Comparison of ENCODE assay signal across 9 cellular contexts in the genomic region with DNA sequence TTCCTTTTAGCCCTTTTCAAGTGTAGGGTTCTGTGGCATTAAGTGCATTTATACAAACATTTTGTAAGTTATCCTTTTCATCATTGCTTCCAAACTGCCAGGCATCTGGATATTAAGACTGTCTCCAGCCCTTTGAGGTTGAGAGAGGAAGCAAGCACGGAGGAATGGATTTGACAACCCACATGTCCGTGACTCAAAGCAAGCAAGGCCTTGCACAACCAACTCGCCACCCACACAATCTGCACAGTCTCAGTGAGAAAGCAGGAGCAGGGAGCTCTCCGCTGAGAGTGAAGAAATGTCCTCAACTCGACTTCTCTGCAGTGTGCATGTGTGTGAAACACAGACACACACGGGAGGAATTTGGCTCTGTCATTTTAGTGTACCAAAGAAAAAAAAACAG.
A peak's percentile ranks its signal among the peaks of the same experiment; 100 is the strongest.
DNase-seq lines count a peak whose midpoint lies in the region; ATAC-seq, FAIRE-seq and TF ChIP-seq lines count a peak whose summit lies in the region.
"Had no signal": no experiment of that assay in that cellular context is flagged by ENCODE, and none has a peak within 500 bp of the region (broad histone marks: within the 10 kb centered on the region; RNA-seq: fewer than 3 reads in every experiment).

No MANE protein-coding gene starts in this region.

- H3K27ac Mint-ChIP-seq in natural killer cell treated with Interleukin-12 subunit alpha and Interleukin-12 subunit beta and Interleukin-15 and Interleukin-18, amount 100 ng/mL, for 72 hours = no peak overlapping the region

- no peaks in the 10 kb centered on the region for H3K27me3 ChIP-seq in subcutaneous abdominal adipose tissue (ENCODE audit: control insufficient read depth in 5 of 5, insufficient read depth in 4 of 5, low read length in 5 of 5)

- H3K27me3 Mint-ChIP-seq in natural killer cell treated with Interleukin-12 subunit alpha and Interleukin-12 subunit beta and Interleukin-15 and Interleukin-18, amount 100 ng/mL, for 72 hours = no peaks in the 10 kb centered on the region

- no peak overlapping the region for H3K9ac ChIP-seq in kidney (ENCODE audit: low read length in 2 of 2)
- no peak overlapping the region for H3K9ac ChIP-seq in subcutaneous abdominal adipose tissue (ENCODE audit: low read length in 5 of 5)

- no peaks in the 10 kb centered on the region for H3K4me1 Mint-ChIP-seq in natural killer cell treated with Interleukin-12 subunit alpha and Interleukin-12 subunit beta and Interleukin-15 and Interleukin-18, amount 100 ng/mL, for 72 hours (ENCODE audit: low read depth in 2 of 2)

- H3K36me3 ChIP-seq in kidney (ENCODE audit: control insufficient read depth in 1 of 2, insufficient read depth in 2 of 2, low read length in 2 of 2) (no peaks in the 10 kb centered on the region), subcutaneous abdominal adipose tissue (ENCODE audit: control insufficient read depth in 5 of 5, insufficient read depth in 5 of 5, low read length in 5 of 5) (no peaks in the 10 kb centered on the region)

- H3K36me3 Mint-ChIP-seq in natural killer cell treated with Interleukin-12 subunit alpha and Interleukin-12 subunit beta and Interleukin-15 and Interleukin-18, amount 100 ng/mL, for 72 hours = peaks cover 9% of the 10 kb centered on the region

- TF ChIP-seq CTCF in kidney (IDR thresholded peaks at IDR 0.05; ENCODE audit: borderline replicate concordance, extremely low read depth, insufficient read depth) = no peak

- no peak overlapping the region for H3K4me3 ChIP-seq in kidney (ENCODE audit: low read length in 2 of 2)
- H3K4me3 ChIP-seq in subcutaneous abdominal adipose tissue (ENCODE audit: low read depth in 1 of 5, low read length in 5 of 5) = peak overlapping the region in 2 of 5 donors; percentile 9 to 24

- no peak overlapping the region for H3K27ac ChIP-seq in kidney (ENCODE audit: low read depth in 2 of 2, low read length in 2 of 2)
- H3K27ac ChIP-seq in subcutaneous abdominal adipose tissue (ENCODE audit: low read depth, low read length) = peak overlapping the region; percentile 70

- H3K4me1 ChIP-seq in kidney (ENCODE audit: control insufficient read depth in 1 of 2, insufficient read depth in 1 of 2, low read depth in 1 of 2, low read length in 2 of 2) (no peaks in the 10 kb centered on the region), subcutaneous abdominal adipose tissue (ENCODE audit: control insufficient read depth in 5 of 5, insufficient read depth in 5 of 5, low read length in 5 of 5) (peaks cover 5 to 12% (median 8%) of the 10 kb centered on the region in 5 donors)

- intact Hi-C loops in kidney (cut with DNase I) = no loop called here

- no peak for ATAC-seq in HG03432 (IDR thresholded peaks at IDR 0.05; ENCODE audit: unreplicated experiment)
- ATAC-seq in natural killer cell treated with Interleukin-12 subunit alpha and Interleukin-12 subunit beta and Interleukin-15 and Interleukin-18, amount 100 ng/mL, for 72 hours = no peak

- peaks cover 7% of the 10 kb centered on the region for H3K9me3 Mint-ChIP-seq in natural killer cell treated with Interleukin-12 subunit alpha and Interleukin-12 subunit beta and Interleukin-15 and Interleukin-18, amount 100 ng/mL, for 72 hours

- peaks cover 0 to 5% of the 10 kb centered on the region in 2 donors for H3K9me3 ChIP-seq in kidney (ENCODE audit: control insufficient read depth in 1 of 2, low read length in 2 of 2)
- H3K9me3 ChIP-seq in subcutaneous abdominal adipose tissue (ENCODE audit: control insufficient read depth in 5 of 5, low read length in 5 of 5) = peaks cover 0 to 7% (median 5%) of the 10 kb centered on the region in 5 donors

- no peak for FAIRE-seq in kidney (lab: Jason Lieb, UNC)

- H3K4me3 Mint-ChIP-seq in natural killer cell treated with Interleukin-12 subunit alpha and Interleukin-12 subunit beta and Interleukin-15 and Interleukin-18, amount 100 ng/mL, for 72 hours = no peak overlapping the region

- DNase-seq in HT-29 (ENCODE audit: low spot score) = peak; percentile 76
- DNase-seq in astrocyte of the hippocampus (ENCODE audit: low read depth, low spot score) = peak; percentile 74
- peak; percentile 86 for DNase-seq in kidney
- DNase-seq in natural killer cell treated with Interleukin-12 subunit alpha and Interleukin-12 subunit beta and Interleukin-15 and Interleukin-18, amount 100 ng/mL, for 72 hours (ENCODE audit: low spot score) = no peak
- DNase-seq in activated CD4-positive, alpha-beta T cell treated with anti-CD3 and anti-CD28 coated beads, Interleukin-2, amount 50 U/mL, for 1 hour = no peak
- DNase-seq in germinal center (ENCODE audit: low spot score) = no peak
- DNase-seq: NCI-H526 treated with DMSO at 0.1 percent for 48 hours had no signal

Comparison
In these comparisons a context has a peak if more than half of its experiments do, and no peak if none do; other contexts are left out.
1. DNase-seq: peak in HT-29 (single experiment), astrocyte of the hippocampus (single experiment) and kidney (single experiment); none in natural killer cell treated with Interleukin-12 subunit alpha and Interleukin-12 subunit beta and Interleukin-15 and Interleukin-18, amount 100 ng/mL, for 72 hours (single experiment), activated CD4-positive, alpha-beta T cell treated with anti-CD3 and anti-CD28 coated beads, Interleukin-2, amount 50 U/mL, for 1 hour (single experiment) and germinal center (single experiment).